8 cellular contexts compared by ENCODE assay signal in genomic region chr2:113203901-113204519, GRCh38. TPM values are rescaled to one million over a fixed set of nuclear protein-coding genes. Genes with fewer than 3 reads are reported as not detected.
DNase-seq lines count a peak whose midpoint lies in the region; ATAC-seq, FAIRE-seq and TF ChIP-seq lines count a peak whose summit lies in the region.

No MANE protein-coding gene starts in this region.

- no peak overlapping the region for H2AFZ ChIP-seq in OCI-LY7 (ENCODE audit: low read length)

- H3K27ac ChIP-seq in OCI-LY7 (ENCODE audit: low read depth, low read length, poor library complexity, severe bottlenecking), result no peak overlapping the region
- H3K27ac ChIP-seq in esophagus muscularis mucosa (replicated peaks in 1 of 4), result no peak overlapping the region
- peak overlapping the region; percentile 9 to 77 (median 41) for H3K27ac ChIP-seq in stomach

- no peaks in the 10 kb centered on the region for H3K9me2 ChIP-seq in OCI-LY7 (ENCODE audit: insufficient read depth, low read length)

- no peak overlapping the region for H3K4me3 ChIP-seq in OCI-LY7 (ENCODE audit: low read depth, low read length, poor library complexity, severe bottlenecking)
- no peak overlapping the region for H3K4me3 ChIP-seq in esophagus muscularis mucosa
- H3K4me3 ChIP-seq in stomach, result no peak overlapping the region

- TF ChIP-seq EP300 in esophagus muscularis mucosa (IDR thresholded peaks at IDR 0.05) (no peak), stomach (IDR thresholded peaks at IDR 0.05) (no peak)

- H3K4me1 Mint-ChIP-seq in nephron, result peaks cover 8% of the 10 kb centered on the region

- CTCF ChIA-PET in OCI-LY7 (lab: Charles Lee; ENCODE audit: unreplicated experiment), result interaction anchor here (0.6 to 1.4 kb wide), 6 partner anchors 13 to 145 kb away, joined by 3 to 6 read pairs (median 4); partner anchors contain the start of gene IL36RN

- 21% methylated on average over 4 of the region's 5 CpGs for WGBS in esophagus muscularis mucosa
- WGBS in stomach, 5 donors, result 6 to 25% (median 17%) methylated on average over 5 of the region's 5 CpGs

- H3K36me3 ChIP-seq in OCI-LY7 (ENCODE audit: insufficient read depth, low read length) (peaks cover 55% of the 10 kb centered on the region), esophagus muscularis mucosa (no peaks in the 10 kb centered on the region), stomach (peaks cover 3 to 29% (median 23%) of the 10 kb centered on the region in 4 donors)

- H3K9me3 Mint-ChIP-seq in nephron, result no peaks in the 10 kb centered on the region

- H3K36me3 Mint-ChIP-seq in nephron (ENCODE audit: low read depth), result no peaks in the 10 kb centered on the region

- no peaks in the 10 kb centered on the region for H4K20me1 ChIP-seq in OCI-LY7 (ENCODE audit: insufficient read depth, low read length)

- TSS peak; percentile 24 for BruUV-seq in OCI-LY7 (replicated peaks; lab: Mats Ljungman, UMichigan)

- peak; percentile 69 for TF ChIP-seq CTCF in D721Med (IDR thresholded peaks at IDR 0.05; ENCODE audit: insufficient read depth, missing control alignments)
- peak; percentile 88 for TF ChIP-seq CTCF in OCI-LY7 (conservative IDR thresholded peaks at IDR 0.05; ENCODE audit: low read length)
- TF ChIP-seq CTCF in esophagus muscularis mucosa (IDR thresholded peaks at IDR 0.05), result peak; percentile 74 to 90 (median 88)
- TF ChIP-seq CTCF in nephron (IDR thresholded peaks at IDR 0.05; ENCODE audit: unreplicated experiment in 3 of 3), result peak; percentile 85 to 93 (median 90)
- peak in 5 of 7 experiments; percentile 83 to 94 (median 90) for TF ChIP-seq CTCF in stomach (IDR thresholded peaks at IDR 0.05)

- H3K27ac Mint-ChIP-seq in nephron, result peak overlapping the region; percentile 52 to 85 (median 80)

- peak; percentile 77 for ATAC-seq in GM21423 (IDR thresholded peaks at IDR 0.05; ENCODE audit: unreplicated experiment)

- H3K27me3 Mint-ChIP-seq in nephron (ENCODE audit: low read depth), result peaks cover 17% of the 10 kb centered on the region

- H3K9me3 ChIP-seq in OCI-LY7 (ENCODE audit: low read length), result no peaks in the 10 kb centered on the region
- H3K9me3 ChIP-seq in esophagus muscularis mucosa, result no peaks in the 10 kb centered on the region
- no peaks in the 10 kb centered on the region for H3K9me3 ChIP-seq in stomach

- intact Hi-C loops in OCI-LY7 (cut with micrococcal nuclease; ENCODE audit: unreplicated experiment), result loop anchor here (2.0 to 5.0 kb wide), 2 partner anchors 168 to 187 kb away; no protein-coding TSS in a partner anchor
- intact Hi-C loops in esophagus muscularis mucosa (cut with DNase I), result loop anchor here (5.0 kb wide), 1 partner anchor 43 kb away; no protein-coding TSS in a partner anchor
- intact Hi-C loops in stomach (cut with DNase I; ENCODE audit: low total_unique reads), result loop anchor here (5.0 kb wide), 1 partner anchor 67 kb away; no protein-coding TSS in a partner anchor

- TF ChIP-seq POLR2A in esophagus muscularis mucosa (IDR thresholded peaks at IDR 0.05; ENCODE audit: low read depth) (no peak), stomach (IDR thresholded peaks at IDR 0.05) (no peak)

- H3K79me2 ChIP-seq in OCI-LY7 (ENCODE audit: insufficient read depth, low read depth, low read length), result no peaks in the 10 kb centered on the region

- H3K4me2 ChIP-seq in OCI-LY7 (ENCODE audit: low read length), result no peak overlapping the region

- no peaks in the 10 kb centered on the region for H3K27me3 ChIP-seq in esophagus muscularis mucosa
- no peaks in the 10 kb centered on the region for H3K27me3 ChIP-seq in stomach

- POLR2A ChIA-PET in OCI-LY7 (lab: Charles Lee), result interaction anchor here (0.6 to 1.9 kb wide), 4 partner anchors 10 to 237 kb away, joined by 3 to 6 read pairs (median 4); no protein-coding TSS in a partner anchor

- H3K4me1 ChIP-seq in OCI-LY7 (ENCODE audit: insufficient read depth, low read length, poor library complexity, severe bottlenecking) (peaks cover 15% of the 10 kb centered on the region), esophagus muscularis mucosa (peaks cover 7 to 24% (median 14%) of the 10 kb centered on the region in 4 donors), stomach (peaks cover 13 to 54% (median 39%) of the 10 kb centered on the region in 4 donors)

- peak overlapping the region in 1 of 3 experiments; percentile 71 for H3K4me3 Mint-ChIP-seq in nephron

- DNase-seq in D721Med (ENCODE audit: insufficient read length, low spot score) (peak; percentile 67), HTR-8/SVneo (ENCODE audit: insufficient read length, low spot score) (peak; percentile 84), OCI-LY7 (ENCODE audit: low spot score) (peak; percentile 82), activated T-cell treated with anti-CD3 and anti-CD28 coated beads for 1 hour (ENCODE audit: low read depth) (peak; percentile 63), esophagus muscularis mucosa (ENCODE audit: extremely low spot score) (no peak), stomach (peak; percentile 84)

- FAIRE-seq in D721Med (lab: Jason Lieb, UNC), result no peak
- FAIRE-seq in HTR-8/SVneo (lab: Jason Lieb, UNC), result peak; percentile 66

RNA-seq across cellular contexts. Expression of gene PSD4, which starts 30.2 kb away (rescaled TPM):
- 78.2 and 99.6 TPM in 2 replicates for total RNA-seq in OCI-LY7 (2014; rRNA removed; shearing (Covaris generic))
- total RNA-seq in OCI-LY7 (2022), result 100 and 111 TPM in 2 replicates
- 1 to 10 TPM; 3.1 to 4.6 (median 3.6) TPM for total RNA-seq in esophagus muscularis mucosa
- total RNA-seq in stomach, result 100 to 1,000 TPM in 2 of 5 donors, 10 to 100 TPM in 3; 35.3 to 146 (median 73.5) TPM
- polyA plus RNA-seq in stomach, result 10 to 100 TPM; 19.9 to 23.8 (median 19.9) TPM

Comparison
In these comparisons a context has a peak if more than half of its experiments do, and no peak if none do; other contexts are left out.
1. H3K27ac ChIP-seq: peak in stomach (5 of 5); none in OCI-LY7 (single experiment) and esophagus muscularis mucosa (0 of 4).
2. RNA of gene PSD4, which starts 30.2 kb away (total RNA-seq): 78.2 to 111 TPM in OCI-LY7 and 35.3 to 146 TPM in stomach; 3.1 to 4.6 TPM in esophagus muscularis mucosa; every median in the first group is over 4 times any median in the second.
3. Peak in every context shown above with its lines, with median percentiles within 50 percentile points of each other: CTCF ChIP-seq.